1 cellular context compared by ENCODE assay signal in genomic region chr11:47786373-47786772, GRCh38.
TF ChIP-seq lines count a peak whose summit lies in the region.

No MANE protein-coding gene starts in this region.

TF ChIP-seq in SK-N-SH, 30 proteins besides CTCF, POLR2A, EP300 and RAD21 (continued from another document):
- TF ChIP-seq ZBTB33 (IDR thresholded peaks at IDR 0.05; ENCODE audit: borderline replicate concordance, low read depth) (no peak), TCF12 (IDR thresholded peaks at IDR 0.05) (no peak), RFX5 (IDR thresholded peaks at IDR 0.05; ENCODE audit: low read length) (no peak), MEF2A (IDR thresholded peaks at IDR 0.05; ENCODE audit: borderline replicate concordance, low read depth) (no peak)
